Comparison of ENCODE assay signal across 1 cellular context in the genomic region with DNA sequence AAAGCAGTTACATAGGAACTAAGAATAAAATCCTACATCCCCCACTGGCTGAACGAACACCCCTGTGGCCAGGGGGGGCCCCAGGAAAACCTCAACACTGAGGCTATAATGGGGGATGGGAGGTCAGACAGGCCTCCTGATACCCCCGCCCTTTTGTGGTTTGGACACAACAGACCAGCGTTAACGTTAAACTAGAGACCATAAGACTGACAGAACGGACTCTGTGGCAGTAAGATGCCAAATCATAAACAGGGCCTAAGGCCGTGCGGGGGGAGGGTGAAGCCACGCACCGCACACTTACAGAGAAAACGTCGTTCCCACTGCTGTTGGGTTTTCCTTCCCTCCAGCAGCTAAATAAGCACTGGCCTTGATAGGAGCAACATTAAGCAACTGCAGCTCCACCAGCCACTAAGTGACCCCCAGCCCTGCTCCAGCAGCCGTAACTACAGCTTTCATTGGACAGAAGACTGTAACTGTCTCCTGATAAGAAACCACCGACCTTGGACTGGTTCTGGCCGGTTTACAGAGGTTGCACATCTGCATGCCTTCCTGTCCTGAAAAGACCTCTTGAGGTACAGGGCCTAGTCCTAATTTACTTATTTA.
TF ChIP-seq lines count a peak whose summit lies in the region.

No MANE protein-coding gene starts in this region.

TF ChIP-seq in HepG2, 621 proteins besides CTCF, POLR2A, EP300 and RAD21 (continued from another document and continues in another):
- TF ChIP-seq ZNF550 (CRISPR knock-in tag; IDR thresholded peaks at IDR 0.05; ENCODE audit: borderline replicate concordance), result no peak
- TF ChIP-seq, protein P1, sequence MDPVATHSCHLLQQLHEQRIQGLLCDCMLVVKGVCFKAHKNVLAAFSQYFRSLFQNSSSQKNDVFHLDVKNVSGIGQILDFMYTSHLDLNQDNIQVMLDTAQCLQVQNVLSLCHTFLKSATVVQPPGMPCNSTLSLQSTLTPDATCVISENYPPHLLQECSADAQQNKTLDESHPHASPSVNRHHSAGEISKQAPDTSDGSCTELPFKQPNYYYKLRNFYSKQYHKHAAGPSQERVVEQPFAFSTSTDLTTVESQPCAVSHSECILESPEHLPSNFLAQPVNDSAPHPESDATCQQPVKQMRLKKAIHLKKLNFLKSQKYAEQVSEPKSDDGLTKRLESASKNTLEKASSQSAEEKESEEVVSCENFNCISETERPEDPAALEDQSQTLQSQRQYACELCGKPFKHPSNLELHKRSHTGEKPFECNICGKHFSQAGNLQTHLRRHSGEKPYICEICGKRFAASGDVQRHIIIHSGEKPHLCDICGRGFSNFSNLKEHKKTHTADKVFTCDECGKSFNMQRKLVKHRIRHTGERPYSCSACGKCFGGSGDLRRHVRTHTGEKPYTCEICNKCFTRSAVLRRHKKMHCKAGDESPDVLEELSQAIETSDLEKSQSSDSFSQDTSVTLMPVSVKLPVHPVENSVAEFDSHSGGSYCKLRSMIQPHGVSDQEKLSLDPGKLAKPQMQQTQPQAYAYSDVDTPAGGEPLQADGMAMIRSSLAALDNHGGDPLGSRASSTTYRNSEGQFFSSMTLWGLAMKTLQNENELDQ (CRISPR knock-in tag; IDR thresholded peaks at IDR 0.05; ENCODE audit: borderline replicate concordance), result no peak
- TF ChIP-seq FOXM1 (CRISPR knock-in tag; IDR thresholded peaks at IDR 0.05), result no peak
- TF ChIP-seq FOXJ3 (CRISPR knock-in tag; IDR thresholded peaks at IDR 0.05; ENCODE audit: borderline replicate concordance), result 0 out of 2 replicates have a peak, but pooled peaks have one; percentile 28
- TF ChIP-seq ISX (CRISPR knock-in tag; conservative IDR thresholded peaks at IDR 0.05), result no peak
- TF ChIP-seq, protein P2, sequence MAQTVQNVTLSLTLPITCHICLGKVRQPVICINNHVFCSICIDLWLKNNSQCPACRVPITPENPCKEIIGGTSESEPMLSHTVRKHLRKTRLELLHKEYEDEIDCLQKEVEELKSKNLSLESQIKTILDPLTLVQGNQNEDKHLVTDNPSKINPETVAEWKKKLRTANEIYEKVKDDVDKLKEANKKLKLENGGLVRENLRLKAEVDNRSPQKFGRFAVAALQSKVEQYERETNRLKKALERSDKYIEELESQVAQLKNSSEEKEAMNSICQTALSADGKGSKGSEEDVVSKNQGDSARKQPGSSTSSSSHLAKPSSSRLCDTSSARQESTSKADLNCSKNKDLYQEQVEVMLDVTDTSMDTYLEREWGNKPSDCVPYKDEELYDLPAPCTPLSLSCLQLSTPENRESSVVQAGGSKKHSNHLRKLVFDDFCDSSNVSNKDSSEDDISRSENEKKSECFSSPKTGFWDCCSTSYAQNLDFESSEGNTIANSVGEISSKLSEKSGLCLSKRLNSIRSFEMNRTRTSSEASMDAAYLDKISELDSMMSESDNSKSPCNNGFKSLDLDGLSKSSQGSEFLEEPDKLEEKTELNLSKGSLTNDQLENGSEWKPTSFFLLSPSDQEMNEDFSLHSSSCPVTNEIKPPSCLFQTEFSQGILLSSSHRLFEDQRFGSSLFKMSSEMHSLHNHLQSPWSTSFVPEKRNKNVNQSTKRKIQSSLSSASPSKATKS (CRISPR knock-in tag; IDR thresholded peaks at IDR 0.05), result no peak
- TF ChIP-seq NR1H2 (CRISPR knock-in tag; IDR thresholded peaks at IDR 0.05; ENCODE audit: borderline replicate concordance, low read depth), result no peak
- TF ChIP-seq, protein P3, sequence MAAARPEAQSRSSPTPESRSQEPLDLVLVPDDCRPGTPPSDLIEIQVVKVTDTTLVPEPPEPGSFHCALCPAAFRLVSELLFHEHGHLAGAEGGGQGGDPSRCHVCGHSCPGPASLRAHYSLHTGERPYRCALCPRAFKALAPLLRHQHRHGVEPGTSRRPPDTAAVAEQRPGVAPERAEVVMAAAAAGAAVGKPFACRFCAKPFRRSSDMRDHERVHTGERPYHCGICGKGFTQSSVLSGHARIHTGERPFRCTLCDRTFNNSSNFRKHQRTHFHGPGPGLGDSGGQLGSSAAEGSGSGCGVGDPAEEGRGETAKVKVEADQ (CRISPR knock-in tag; IDR thresholded peaks at IDR 0.05; ENCODE audit: borderline replicate concordance), result no peak
- no peak for TF ChIP-seq POLR2AphosphoS5 (IDR thresholded peaks at IDR 0.05; ENCODE audit: low read depth, low read length)
- no peak for TF ChIP-seq SMARCE1 (IDR thresholded peaks at IDR 0.05; ENCODE audit: borderline replicate concordance)
- TF ChIP-seq, protein P4, sequence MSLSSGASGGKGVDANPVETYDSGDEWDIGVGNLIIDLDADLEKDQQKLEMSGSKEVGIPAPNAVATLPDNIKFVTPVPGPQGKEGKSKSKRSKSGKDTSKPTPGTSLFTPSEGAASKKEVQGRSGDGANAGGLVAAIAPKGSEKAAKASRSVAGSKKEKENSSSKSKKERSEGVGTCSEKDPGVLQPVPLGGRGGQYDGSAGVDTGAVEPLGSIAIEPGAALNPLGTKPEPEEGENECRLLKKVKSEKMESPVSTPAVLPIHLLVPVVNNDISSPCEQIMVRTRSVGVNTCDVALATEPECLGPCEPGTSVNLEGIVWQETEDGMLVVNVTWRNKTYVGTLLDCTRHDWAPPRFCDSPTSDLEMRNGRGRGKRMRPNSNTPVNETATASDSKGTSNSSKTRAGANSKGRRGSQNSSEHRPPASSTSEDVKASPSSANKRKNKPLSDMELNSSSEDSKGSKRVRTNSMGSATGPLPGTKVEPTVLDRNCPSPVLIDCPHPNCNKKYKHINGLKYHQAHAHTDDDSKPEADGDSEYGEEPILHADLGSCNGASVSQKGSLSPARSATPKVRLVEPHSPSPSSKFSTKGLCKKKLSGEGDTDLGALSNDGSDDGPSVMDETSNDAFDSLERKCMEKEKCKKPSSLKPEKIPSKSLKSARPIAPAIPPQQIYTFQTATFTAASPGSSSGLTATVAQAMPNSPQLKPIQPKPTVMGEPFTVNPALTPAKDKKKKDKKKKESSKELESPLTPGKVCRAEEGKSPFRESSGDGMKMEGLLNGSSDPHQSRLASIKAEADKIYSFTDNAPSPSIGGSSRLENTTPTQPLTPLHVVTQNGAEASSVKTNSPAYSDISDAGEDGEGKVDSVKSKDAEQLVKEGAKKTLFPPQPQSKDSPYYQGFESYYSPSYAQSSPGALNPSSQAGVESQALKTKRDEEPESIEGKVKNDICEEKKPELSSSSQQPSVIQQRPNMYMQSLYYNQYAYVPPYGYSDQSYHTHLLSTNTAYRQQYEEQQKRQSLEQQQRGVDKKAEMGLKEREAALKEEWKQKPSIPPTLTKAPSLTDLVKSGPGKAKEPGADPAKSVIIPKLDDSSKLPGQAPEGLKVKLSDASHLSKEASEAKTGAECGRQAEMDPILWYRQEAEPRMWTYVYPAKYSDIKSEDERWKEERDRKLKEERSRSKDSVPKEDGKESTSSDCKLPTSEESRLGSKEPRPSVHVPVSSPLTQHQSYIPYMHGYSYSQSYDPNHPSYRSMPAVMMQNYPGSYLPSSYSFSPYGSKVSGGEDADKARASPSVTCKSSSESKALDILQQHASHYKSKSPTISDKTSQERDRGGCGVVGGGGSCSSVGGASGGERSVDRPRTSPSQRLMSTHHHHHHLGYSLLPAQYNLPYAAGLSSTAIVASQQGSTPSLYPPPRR (CRISPR knock-in tag; IDR thresholded peaks at IDR 0.05; ENCODE audit: borderline replicate concordance), result no peak
- TF ChIP-seq, protein P5, sequence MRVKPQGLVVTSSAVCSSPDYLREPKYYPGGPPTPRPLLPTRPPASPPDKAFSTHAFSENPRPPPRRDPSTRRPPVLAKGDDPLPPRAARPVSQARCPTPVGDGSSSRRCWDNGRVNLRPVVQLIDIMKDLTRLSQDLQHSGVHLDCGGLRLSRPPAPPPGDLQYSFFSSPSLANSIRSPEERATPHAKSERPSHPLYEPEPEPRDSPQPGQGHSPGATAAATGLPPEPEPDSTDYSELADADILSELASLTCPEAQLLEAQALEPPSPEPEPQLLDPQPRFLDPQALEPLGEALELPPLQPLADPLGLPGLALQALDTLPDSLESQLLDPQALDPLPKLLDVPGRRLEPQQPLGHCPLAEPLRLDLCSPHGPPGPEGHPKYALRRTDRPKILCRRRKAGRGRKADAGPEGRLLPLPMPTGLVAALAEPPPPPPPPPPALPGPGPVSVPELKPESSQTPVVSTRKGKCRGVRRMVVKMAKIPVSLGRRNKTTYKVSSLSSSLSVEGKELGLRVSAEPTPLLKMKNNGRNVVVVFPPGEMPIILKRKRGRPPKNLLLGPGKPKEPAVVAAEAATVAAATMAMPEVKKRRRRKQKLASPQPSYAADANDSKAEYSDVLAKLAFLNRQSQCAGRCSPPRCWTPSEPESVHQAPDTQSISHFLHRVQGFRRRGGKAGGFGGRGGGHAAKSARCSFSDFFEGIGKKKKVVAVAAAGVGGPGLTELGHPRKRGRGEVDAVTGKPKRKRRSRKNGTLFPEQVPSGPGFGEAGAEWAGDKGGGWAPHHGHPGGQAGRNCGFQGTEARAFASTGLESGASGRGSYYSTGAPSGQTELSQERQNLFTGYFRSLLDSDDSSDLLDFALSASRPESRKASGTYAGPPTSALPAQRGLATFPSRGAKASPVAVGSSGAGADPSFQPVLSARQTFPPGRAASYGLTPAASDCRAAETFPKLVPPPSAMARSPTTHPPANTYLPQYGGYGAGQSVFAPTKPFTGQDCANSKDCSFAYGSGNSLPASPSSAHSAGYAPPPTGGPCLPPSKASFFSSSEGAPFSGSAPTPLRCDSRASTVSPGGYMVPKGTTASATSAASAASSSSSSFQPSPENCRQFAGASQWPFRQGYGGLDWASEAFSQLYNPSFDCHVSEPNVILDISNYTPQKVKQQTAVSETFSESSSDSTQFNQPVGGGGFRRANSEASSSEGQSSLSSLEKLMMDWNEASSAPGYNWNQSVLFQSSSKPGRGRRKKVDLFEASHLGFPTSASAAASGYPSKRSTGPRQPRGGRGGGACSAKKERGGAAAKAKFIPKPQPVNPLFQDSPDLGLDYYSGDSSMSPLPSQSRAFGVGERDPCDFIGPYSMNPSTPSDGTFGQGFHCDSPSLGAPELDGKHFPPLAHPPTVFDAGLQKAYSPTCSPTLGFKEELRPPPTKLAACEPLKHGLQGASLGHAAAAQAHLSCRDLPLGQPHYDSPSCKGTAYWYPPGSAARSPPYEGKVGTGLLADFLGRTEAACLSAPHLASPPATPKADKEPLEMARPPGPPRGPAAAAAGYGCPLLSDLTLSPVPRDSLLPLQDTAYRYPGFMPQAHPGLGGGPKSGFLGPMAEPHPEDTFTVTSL (CRISPR knock-in tag; IDR thresholded peaks at IDR 0.05; ENCODE audit: borderline replicate concordance), result 0 out of 2 replicates have a peak, but pooled peaks have one; percentile 17
- TF ChIP-seq ZFX (CRISPR knock-in tag; IDR thresholded peaks at IDR 0.05; ENCODE audit: low read depth), result peak; percentile 49; the same call in 1 of the 2 replicates
- no peak for TF ChIP-seq MTA1 (CRISPR knock-in tag; IDR thresholded peaks at IDR 0.05; ENCODE audit: borderline replicate concordance)
- no peak for TF ChIP-seq MTA3 (CRISPR knock-in tag; IDR thresholded peaks at IDR 0.05)
- TF ChIP-seq, protein P6, sequence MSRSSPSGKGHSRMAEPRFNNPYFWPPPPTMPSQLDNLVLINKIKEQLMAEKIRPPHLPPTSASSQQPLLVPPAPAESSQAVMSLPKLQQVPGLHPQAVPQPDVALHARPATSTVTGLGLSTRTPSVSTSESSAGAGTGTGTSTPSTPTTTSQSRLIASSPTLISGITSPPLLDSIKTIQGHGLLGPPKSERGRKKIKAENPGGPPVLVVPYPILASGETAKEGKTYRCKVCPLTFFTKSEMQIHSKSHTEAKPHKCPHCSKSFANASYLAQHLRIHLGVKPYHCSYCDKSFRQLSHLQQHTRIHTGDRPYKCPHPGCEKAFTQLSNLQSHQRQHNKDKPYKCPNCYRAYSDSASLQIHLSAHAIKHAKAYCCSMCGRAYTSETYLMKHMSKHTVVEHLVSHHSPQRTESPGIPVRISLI (CRISPR knock-in tag; IDR thresholded peaks at IDR 0.05; ENCODE audit: borderline replicate concordance), result no peak
- TF ChIP-seq SRSF1 (optimal IDR thresholded peaks at IDR 0.05; ENCODE audit: low read depth, low read length), result no peak
- no peak for TF ChIP-seq NCOA2 (CRISPR knock-in tag; IDR thresholded peaks at IDR 0.05)
- TF ChIP-seq NR3C1 (CRISPR knock-in tag; IDR thresholded peaks at IDR 0.05), result no peak
- no peak for TF ChIP-seq NR2F2 (IDR thresholded peaks at IDR 0.05; ENCODE audit: borderline replicate concordance, low read depth)
- no peak for TF ChIP-seq ZNF577 (CRISPR knock-in tag; IDR thresholded peaks at IDR 0.05; ENCODE audit: borderline replicate concordance, low read depth)
- TF ChIP-seq ZBTB7A (CRISPR knock-in tag; IDR thresholded peaks at IDR 0.05), result no peak
- no peak for TF ChIP-seq KDM6A (CRISPR knock-in tag; IDR thresholded peaks at IDR 0.05; ENCODE audit: low read depth)
- TF ChIP-seq FOXO4 (CRISPR knock-in tag; conservative IDR thresholded peaks at IDR 0.05), result no peak
- no peak for TF ChIP-seq AKNA (CRISPR knock-in tag; IDR thresholded peaks at IDR 0.05; ENCODE audit: borderline replicate concordance)
- TF ChIP-seq ZNF124 (CRISPR knock-in tag; IDR thresholded peaks at IDR 0.05), result no peak
- TF ChIP-seq MBNL3 (CRISPR knock-in tag; conservative IDR thresholded peaks at IDR 0.05), result no peak
